ENCODE assay signal across 9 cellular contexts in genomic region chr7:19713676-19714075, GRCh38. TPM values are rescaled to one million over a fixed set of nuclear protein-coding genes. Genes with fewer than 3 reads are reported as not detected.
DNase-seq lines count a peak whose midpoint lies in the region; ATAC-seq and TF ChIP-seq lines count a peak whose summit lies in the region.
"Had no signal": no experiment of that assay in that cellular context is flagged by ENCODE, and none has a peak within 500 bp of the region (broad histone marks: within the 10 kb centered on the region; RNA-seq: fewer than 3 reads in every experiment).

No MANE protein-coding gene starts in this region.

- H3K36me3 ChIP-seq in mesenchymal stem cell (ENCODE audit: control insufficient read depth in 1 of 2, insufficient read depth in 2 of 2, low read depth in 1 of 2, low read length in 2 of 2), result no peaks in the 10 kb centered on the region
- H3K36me3 ChIP-seq in uterus, result no peaks in the 10 kb centered on the region

- ATAC-seq in HG02938 (IDR thresholded peaks at IDR 0.05; ENCODE audit: unreplicated experiment), result no peak

- H3K27me3 Mint-ChIP-seq in HFFc6 (ENCODE audit: insufficient read depth), result peaks cover 2% of the 10 kb centered on the region; the same call in 1 of the 2 replicates
- H3K27me3 Mint-ChIP-seq in activated T-helper 2 cell treated with anti-CD3 and anti-CD28 coated beads, Interferon-gamma antibody, Interleukin-2, Interleukin-4, amounts not matched to agents 10 μg/mL and 5 μg/mL and 100 μg/mL, durations not matched to agents 14 hours and 24 hours and 36 hours (ENCODE audit: low read depth), result peaks cover 10% of the 10 kb centered on the region

- no peak overlapping the region for H3K23ac ChIP-seq in mesenchymal stem cell (ENCODE audit: low read length in 2 of 2)

- no peaks in the 10 kb centered on the region for H3K9me3 ChIP-seq in mesenchymal stem cell (ENCODE audit: control insufficient read depth, low read length)
- H3K9me3 ChIP-seq in uterus, result no peaks in the 10 kb centered on the region

- H3K27ac Mint-ChIP-seq in HFFc6, result no peak overlapping the region
- no peak overlapping the region for H3K27ac Mint-ChIP-seq in activated T-helper 2 cell treated with anti-CD3 and anti-CD28 coated beads, Interferon-gamma antibody, Interleukin-2, Interleukin-4, amounts not matched to agents 10 μg/mL and 5 μg/mL and 100 μg/mL, durations not matched to agents 14 hours and 24 hours and 36 hours

- no peak overlapping the region for H3K18ac ChIP-seq in mesenchymal stem cell (ENCODE audit: low read depth in 1 of 2, low read length in 2 of 2)

- H4K91ac ChIP-seq in mesenchymal stem cell (ENCODE audit: low read length), result no peak overlapping the region

- H2BK12ac ChIP-seq in mesenchymal stem cell (ENCODE audit: low read length in 2 of 2), result no peak overlapping the region

- no peak overlapping the region for H2AK5ac ChIP-seq in mesenchymal stem cell (ENCODE audit: low read length, severe bottlenecking)

- no peak overlapping the region for H2BK15ac ChIP-seq in mesenchymal stem cell (ENCODE audit: low read depth, poor library complexity, severe bottlenecking)

- TF ChIP-seq POLR2A in uterus (IDR thresholded peaks at IDR 0.05), result no peak

- no peaks in the 10 kb centered on the region for H3K79me1 ChIP-seq in mesenchymal stem cell (replicated peaks; ENCODE audit: low read length, poor library complexity, severe bottlenecking)

- TF ChIP-seq CTCF in HFFc6 (IDR thresholded peaks at IDR 0.05) (peak; percentile 78), cardiac fibroblast (IDR thresholded peaks at IDR 0.05; ENCODE audit: low read depth, low read length) (peak; percentile 54), uterus (IDR thresholded peaks at IDR 0.05) (peak; percentile 49 to 66 (median 58))

- no peak overlapping the region for H3K14ac ChIP-seq in mesenchymal stem cell (ENCODE audit: low read length in 2 of 2)

- intact Hi-C loops in uterus (cut with DNase I; ENCODE audit: low total_unique reads), result no loop called here
- intact Hi-C loops in activated T-helper 2 cell treated with anti-CD3 and anti-CD28 coated beads, Interferon-gamma antibody, Interleukin-2, Interleukin-4, amounts not matched to agents 10 μg/mL and 5 μg/mL and 100 μg/mL, durations not matched to agents 14 hours and 24 hours and 36 hours (cut with micrococcal nuclease), result loop anchor here (1.0 kb wide), 1 partner anchor 885 kb away; no protein-coding TSS in a partner anchor

- no peak overlapping the region for H2BK5ac ChIP-seq in mesenchymal stem cell (ENCODE audit: low read depth, low read length, poor library complexity, severe bottlenecking)

- H4K8ac ChIP-seq in mesenchymal stem cell (ENCODE audit: low read length), result no peak overlapping the region

- no peaks in the 10 kb centered on the region for H3K27me3 ChIP-seq in mesenchymal stem cell (ENCODE audit: control insufficient read depth in 1 of 2, insufficient read depth in 1 of 2, low read length in 2 of 2)
- H3K27me3 ChIP-seq in uterus, result no peaks in the 10 kb centered on the region

- no peak overlapping the region for H3K4me3 Mint-ChIP-seq in HFFc6
- H3K4me3 Mint-ChIP-seq in activated T-helper 2 cell treated with anti-CD3 and anti-CD28 coated beads, Interferon-gamma antibody, Interleukin-2, Interleukin-4, amounts not matched to agents 10 μg/mL and 5 μg/mL and 100 μg/mL, durations not matched to agents 14 hours and 24 hours and 36 hours (ENCODE audit: low read depth), result no peak overlapping the region

- DNase-seq in DMS114 treated with DMSO at 0.1 percent for 48 hours (lab: John Stamatoyannopoulos, UW; ENCODE audit: unreplicated experiment) (peak; percentile 30), HFFc6 (peak; percentile 45), SHP77 (lab: John Stamatoyannopoulos, UW) (peak; percentile 31 to 53), cardiac fibroblast (ENCODE audit: low read depth in 2 of 2) (peak; percentile 69 to 70), mesenchymal stem cell (peak; percentile 63), uterus (peak in 1 of 2 donors; percentile 36)
- no peak for DNase-seq in activated T-helper 2 cell treated with anti-CD3 and anti-CD28 coated beads, Interferon-gamma antibody, Interleukin-2, Interleukin-4, amounts not matched to agents 10 μg/mL and 5 μg/mL and 100 μg/mL, durations not matched to agents 14 hours and 24 hours and 36 hours (ENCODE audit: low spot score)

- H3K4me2 ChIP-seq in mesenchymal stem cell (ENCODE audit: low read length, poor library complexity, severe bottlenecking), result no peak overlapping the region

- H2AFZ ChIP-seq in mesenchymal stem cell (ENCODE audit: low read depth, low read length), result no peak overlapping the region

- H3K27ac ChIP-seq in mesenchymal stem cell (ENCODE audit: low read length, poor library complexity, severe bottlenecking) (no peak overlapping the region), uterus (no peak overlapping the region)

- no peaks in the 10 kb centered on the region for H3K36me3 Mint-ChIP-seq in HFFc6 (ENCODE audit: low read depth)
- no peaks in the 10 kb centered on the region for H3K36me3 Mint-ChIP-seq in activated T-helper 2 cell treated with anti-CD3 and anti-CD28 coated beads, Interferon-gamma antibody, Interleukin-2, Interleukin-4, amounts not matched to agents 10 μg/mL and 5 μg/mL and 100 μg/mL, durations not matched to agents 14 hours and 24 hours and 36 hours (ENCODE audit: low read depth)

- H3K4me1 Mint-ChIP-seq in HFFc6 (ENCODE audit: low read depth), result peaks cover 15% of the 10 kb centered on the region
- H3K4me1 Mint-ChIP-seq in activated T-helper 2 cell treated with anti-CD3 and anti-CD28 coated beads, Interferon-gamma antibody, Interleukin-2, Interleukin-4, amounts not matched to agents 10 μg/mL and 5 μg/mL and 100 μg/mL, durations not matched to agents 14 hours and 24 hours and 36 hours (ENCODE audit: low read depth), result peaks cover 13% of the 10 kb centered on the region

- H3K4me3 ChIP-seq in cardiac fibroblast (replicated peaks in 1 of 2; ENCODE audit: low read depth in 2 of 2, low read length in 2 of 2) (no peak overlapping the region), mesenchymal stem cell (ENCODE audit: insufficient read depth in 1 of 2, low read depth in 1 of 2, low read length in 2 of 2) (no peak overlapping the region), uterus (no peak overlapping the region)

- H3K9me3 Mint-ChIP-seq in HFFc6, result no peaks in the 10 kb centered on the region
- H3K9me3 Mint-ChIP-seq in activated T-helper 2 cell treated with anti-CD3 and anti-CD28 coated beads, Interferon-gamma antibody, Interleukin-2, Interleukin-4, amounts not matched to agents 10 μg/mL and 5 μg/mL and 100 μg/mL, durations not matched to agents 14 hours and 24 hours and 36 hours, result no peaks in the 10 kb centered on the region

- WGBS in mesenchymal stem cell, result no CpG with 5 or more reads among the region's 1 CpG

- H3K4ac ChIP-seq in mesenchymal stem cell (ENCODE audit: low read depth in 1 of 2, low read length in 2 of 2), result no peak overlapping the region

- H3K4me1 ChIP-seq in mesenchymal stem cell (ENCODE audit: control insufficient read depth, insufficient read depth, low read depth, low read length), result no peaks in the 10 kb centered on the region
- no peaks in the 10 kb centered on the region for H3K4me1 ChIP-seq in uterus

- no peak overlapping the region for H3K9ac ChIP-seq in mesenchymal stem cell (ENCODE audit: low read length)

- H2BK120ac ChIP-seq in mesenchymal stem cell (ENCODE audit: low read depth, low read length), result no peak overlapping the region

RNA-seq across cellular contexts. Expression of gene POLR1F, which starts 4.8 kb away (rescaled TPM):
- total RNA-seq in HFFc6 (2021; fragmentation: NEBNext Ultra II Directional; extraction: Animal tissue kit (Norgen Biotek cat#: 25700)), result 10 to 100 TPM; 13.4 to 17.6 (median 15.5) TPM
- polyA plus RNA-seq in mesenchymal stem cell (2013, experiment 1 of 2), result 17.3 TPM
- polyA plus RNA-seq in mesenchymal stem cell (2013, experiment 2 of 2), result 20.0 TPM
- 10 to 100 TPM in 2 of 4 donors, 1 to 10 TPM in 2; 5.6 to 30.8 (median 12.1) TPM for total RNA-seq in uterus
- total RNA-seq in activated T-helper 2 cell treated with anti-CD3 and anti-CD28 coated beads, Interferon-gamma antibody, Interleukin-2, Interleukin-4, amounts not matched to agents 10 μg/mL and 5 μg/mL and 100 μg/mL, durations not matched to agents 14 hours and 24 hours and 36 hours, result 32.5 and 41.1 TPM in 2 replicates

RNA-seq across cellular contexts. Expression of gene TMEM196, which starts 59.7 kb away (rescaled TPM):
- total RNA-seq in HFFc6 (2021; fragmentation: NEBNext Ultra II Directional; extraction: Animal tissue kit (Norgen Biotek cat#: 25700)), result not detected
- polyA plus RNA-seq in mesenchymal stem cell (2013, experiment 1 of 2), result 0.06 TPM
- not detected for polyA plus RNA-seq in mesenchymal stem cell (2013, experiment 2 of 2)
- 1 to 10 TPM in 1 of 4 donors, not detected in 3; 1.0 TPM for total RNA-seq in uterus
- not detected in 2 replicates for total RNA-seq in activated T-helper 2 cell treated with anti-CD3 and anti-CD28 coated beads, Interferon-gamma antibody, Interleukin-2, Interleukin-4, amounts not matched to agents 10 μg/mL and 5 μg/mL and 100 μg/mL, durations not matched to agents 14 hours and 24 hours and 36 hours
- total RNA-seq: activated CD8-positive, alpha-beta memory T cell treated with anti-CD3 and anti-CD28 coated beads for 36 hours had no signal
